In genomic region chr10:48463318-48464003, GRCh38 we compare ENCODE assay signal across 9 cellular contexts.
DNase-seq lines count a peak whose midpoint lies in the region; ATAC-seq and TF ChIP-seq lines count a peak whose summit lies in the region.
"Had no signal": no experiment of that assay in that cellular context is flagged by ENCODE, and none has a peak within 500 bp of the region (broad histone marks: within the 10 kb centered on the region; RNA-seq: fewer than 3 reads in every experiment).

No MANE protein-coding gene starts in this region.

- H3K4me1 ChIP-seq in Peyer's patch (no peaks in the 10 kb centered on the region), heart left ventricle (peaks cover 0 to 34% (median 12%) of the 10 kb centered on the region in 12 donors)

- TF ChIP-seq CTCF in Peyer's patch (IDR thresholded peaks at IDR 0.05), result no peak
- no peak for TF ChIP-seq CTCF in heart left ventricle (IDR thresholded peaks at IDR 0.05)

- no peak overlapping the region for H3K27ac ChIP-seq in Peyer's patch
- no peak overlapping the region for H3K27ac ChIP-seq in heart left ventricle
- H3K27ac ChIP-seq: neutrophil had no signal

- 35 to 71% (median 64%) methylated on average over 4 to 8 of the region's 8 CpGs for WGBS in heart left ventricle, 4 donors

- H3K9me3 ChIP-seq in Peyer's patch (no peaks in the 10 kb centered on the region), heart left ventricle (no peaks in the 10 kb centered on the region)
- H3K9me3 ChIP-seq: neutrophil had no signal

- DNase-seq in DMS79 (lab: John Stamatoyannopoulos, UW) (peak; percentile 26), Peyer's patch (peak; percentile 1 to 36 (median 24)), heart left ventricle (peak in 2 of 5 donors; percentile 18 to 49), pons (ENCODE audit: low spot score) (peak; percentile 24), NCI-H187 (lab: John Stamatoyannopoulos, UW) (no peak), NCI-H526 treated with DMSO at 0.1 percent for 48 hours (lab: John Stamatoyannopoulos, UW) (no peak)
- DNase-seq: NCI-H345 had no signal

- no peaks in the 10 kb centered on the region for H3K27me3 ChIP-seq in Peyer's patch
- peaks cover 0 to 5% (median 0%) of the 10 kb centered on the region in 9 donors for H3K27me3 ChIP-seq in heart left ventricle

- TF ChIP-seq POLR2A in Peyer's patch (IDR thresholded peaks at IDR 0.05) (no peak), heart left ventricle (IDR thresholded peaks at IDR 0.05) (no peak)

- H3K4me3 ChIP-seq in Peyer's patch, result no peak overlapping the region
- no peak overlapping the region for H3K4me3 ChIP-seq in heart left ventricle

- ATAC-seq in heart left ventricle (peak in 3 of 4 donors; percentile 6 to 50 (median 26)), GM19324 (IDR thresholded peaks at IDR 0.05; ENCODE audit: low FRiP score, unreplicated experiment) (no peak)

- H3K36me3 ChIP-seq in Peyer's patch (no peaks in the 10 kb centered on the region), heart left ventricle (no peaks in the 10 kb centered on the region)
- H3K36me3 ChIP-seq: neutrophil had no signal

- intact Hi-C loops in heart left ventricle (cut with DNase I), result no loop called here

Comparison
In these comparisons a context has a peak if more than half of its experiments do, and no peak if none do; other contexts are left out.
1. DNase-seq: peak in DMS79 (single experiment), Peyer's patch (3 of 3) and pons (single experiment); none in NCI-H187 (0 of 2) and NCI-H526 treated with DMSO at 0.1 percent for 48 hours (single experiment).